Comparison of ENCODE assay signal across 1 cellular context in the genomic region with DNA sequence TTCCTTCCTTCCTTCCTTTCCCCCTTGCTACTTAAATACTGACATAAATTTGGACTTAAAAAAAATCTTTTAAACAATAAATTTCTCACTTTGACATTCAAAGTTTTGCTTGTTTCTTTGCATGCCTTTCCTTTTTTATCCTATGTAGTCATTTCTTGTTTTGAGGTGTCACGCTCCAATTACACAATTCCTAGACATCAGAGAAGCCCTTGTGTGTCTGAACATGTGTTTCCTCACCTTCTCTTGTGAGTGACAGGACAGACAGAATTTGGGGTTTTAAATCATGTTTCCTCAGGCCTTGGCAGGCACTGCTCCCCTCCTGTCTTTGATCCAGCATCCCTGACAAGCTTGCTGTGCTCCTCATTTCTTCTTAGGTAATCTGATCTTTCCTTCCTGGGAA.
TF ChIP-seq lines count a peak whose summit lies in the region.

No MANE protein-coding gene starts in this region.

TF ChIP-seq in HepG2, 621 proteins besides CTCF, POLR2A, EP300 and RAD21:
- TF ChIP-seq ZBTB26 (CRISPR knock-in tag; IDR thresholded peaks at IDR 0.05; ENCODE audit: borderline replicate concordance) (no peak), ZNF546 (CRISPR knock-in tag; conservative IDR thresholded peaks at IDR 0.05) (no peak), RORA (CRISPR knock-in tag; IDR thresholded peaks at IDR 0.05) (no peak), MXI1 (IDR thresholded peaks at IDR 0.05; ENCODE audit: borderline replicate concordance, low read depth, low read length) (no peak), ZNF512 (CRISPR knock-in tag; IDR thresholded peaks at IDR 0.05) (no peak), CC2D1A (CRISPR knock-in tag; IDR thresholded peaks at IDR 0.05) (no peak), SAP130 (CRISPR knock-in tag; IDR thresholded peaks at IDR 0.05; ENCODE audit: low read depth) (no peak)
- TF ChIP-seq, protein P1, sequence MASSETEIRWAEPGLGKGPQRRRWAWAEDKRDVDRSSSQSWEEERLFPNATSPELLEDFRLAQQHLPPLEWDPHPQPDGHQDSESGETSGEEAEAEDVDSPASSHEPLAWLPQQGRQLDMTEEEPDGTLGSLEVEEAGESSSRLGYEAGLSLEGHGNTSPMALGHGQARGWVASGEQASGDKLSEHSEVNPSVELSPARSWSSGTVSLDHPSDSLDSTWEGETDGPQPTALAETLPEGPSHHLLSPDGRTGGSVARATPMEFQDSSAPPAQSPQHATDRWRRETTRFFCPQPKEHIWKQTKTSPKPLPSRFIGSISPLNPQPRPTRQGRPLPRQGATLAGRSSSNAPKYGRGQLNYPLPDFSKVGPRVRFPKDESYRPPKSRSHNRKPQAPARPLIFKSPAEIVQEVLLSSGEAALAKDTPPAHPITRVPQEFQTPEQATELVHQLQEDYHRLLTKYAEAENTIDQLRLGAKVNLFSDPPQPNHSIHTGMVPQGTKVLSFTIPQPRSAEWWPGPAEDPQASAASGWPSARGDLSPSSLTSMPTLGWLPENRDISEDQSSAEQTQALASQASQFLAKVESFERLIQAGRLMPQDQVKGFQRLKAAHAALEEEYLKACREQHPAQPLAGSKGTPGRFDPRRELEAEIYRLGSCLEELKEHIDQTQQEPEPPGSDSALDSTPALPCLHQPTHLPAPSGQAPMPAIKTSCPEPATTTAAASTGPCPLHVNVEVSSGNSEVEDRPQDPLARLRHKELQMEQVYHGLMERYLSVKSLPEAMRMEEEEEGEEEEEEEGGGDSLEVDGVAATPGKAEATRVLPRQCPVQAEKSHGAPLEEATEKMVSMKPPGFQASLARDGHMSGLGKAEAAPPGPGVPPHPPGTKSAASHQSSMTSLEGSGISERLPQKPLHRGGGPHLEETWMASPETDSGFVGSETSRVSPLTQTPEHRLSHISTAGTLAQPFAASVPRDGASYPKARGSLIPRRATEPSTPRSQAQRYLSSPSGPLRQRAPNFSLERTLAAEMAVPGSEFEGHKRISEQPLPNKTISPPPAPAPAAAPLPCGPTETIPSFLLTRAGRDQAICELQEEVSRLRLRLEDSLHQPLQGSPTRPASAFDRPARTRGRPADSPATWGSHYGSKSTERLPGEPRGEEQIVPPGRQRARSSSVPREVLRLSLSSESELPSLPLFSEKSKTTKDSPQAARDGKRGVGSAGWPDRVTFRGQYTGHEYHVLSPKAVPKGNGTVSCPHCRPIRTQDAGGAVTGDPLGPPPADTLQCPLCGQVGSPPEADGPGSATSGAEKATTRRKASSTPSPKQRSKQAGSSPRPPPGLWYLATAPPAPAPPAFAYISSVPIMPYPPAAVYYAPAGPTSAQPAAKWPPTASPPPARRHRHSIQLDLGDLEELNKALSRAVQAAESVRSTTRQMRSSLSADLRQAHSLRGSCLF (CRISPR knock-in tag; IDR thresholded peaks at IDR 0.05; ENCODE audit: borderline replicate concordance) = no peak
- TF ChIP-seq, protein P2, sequence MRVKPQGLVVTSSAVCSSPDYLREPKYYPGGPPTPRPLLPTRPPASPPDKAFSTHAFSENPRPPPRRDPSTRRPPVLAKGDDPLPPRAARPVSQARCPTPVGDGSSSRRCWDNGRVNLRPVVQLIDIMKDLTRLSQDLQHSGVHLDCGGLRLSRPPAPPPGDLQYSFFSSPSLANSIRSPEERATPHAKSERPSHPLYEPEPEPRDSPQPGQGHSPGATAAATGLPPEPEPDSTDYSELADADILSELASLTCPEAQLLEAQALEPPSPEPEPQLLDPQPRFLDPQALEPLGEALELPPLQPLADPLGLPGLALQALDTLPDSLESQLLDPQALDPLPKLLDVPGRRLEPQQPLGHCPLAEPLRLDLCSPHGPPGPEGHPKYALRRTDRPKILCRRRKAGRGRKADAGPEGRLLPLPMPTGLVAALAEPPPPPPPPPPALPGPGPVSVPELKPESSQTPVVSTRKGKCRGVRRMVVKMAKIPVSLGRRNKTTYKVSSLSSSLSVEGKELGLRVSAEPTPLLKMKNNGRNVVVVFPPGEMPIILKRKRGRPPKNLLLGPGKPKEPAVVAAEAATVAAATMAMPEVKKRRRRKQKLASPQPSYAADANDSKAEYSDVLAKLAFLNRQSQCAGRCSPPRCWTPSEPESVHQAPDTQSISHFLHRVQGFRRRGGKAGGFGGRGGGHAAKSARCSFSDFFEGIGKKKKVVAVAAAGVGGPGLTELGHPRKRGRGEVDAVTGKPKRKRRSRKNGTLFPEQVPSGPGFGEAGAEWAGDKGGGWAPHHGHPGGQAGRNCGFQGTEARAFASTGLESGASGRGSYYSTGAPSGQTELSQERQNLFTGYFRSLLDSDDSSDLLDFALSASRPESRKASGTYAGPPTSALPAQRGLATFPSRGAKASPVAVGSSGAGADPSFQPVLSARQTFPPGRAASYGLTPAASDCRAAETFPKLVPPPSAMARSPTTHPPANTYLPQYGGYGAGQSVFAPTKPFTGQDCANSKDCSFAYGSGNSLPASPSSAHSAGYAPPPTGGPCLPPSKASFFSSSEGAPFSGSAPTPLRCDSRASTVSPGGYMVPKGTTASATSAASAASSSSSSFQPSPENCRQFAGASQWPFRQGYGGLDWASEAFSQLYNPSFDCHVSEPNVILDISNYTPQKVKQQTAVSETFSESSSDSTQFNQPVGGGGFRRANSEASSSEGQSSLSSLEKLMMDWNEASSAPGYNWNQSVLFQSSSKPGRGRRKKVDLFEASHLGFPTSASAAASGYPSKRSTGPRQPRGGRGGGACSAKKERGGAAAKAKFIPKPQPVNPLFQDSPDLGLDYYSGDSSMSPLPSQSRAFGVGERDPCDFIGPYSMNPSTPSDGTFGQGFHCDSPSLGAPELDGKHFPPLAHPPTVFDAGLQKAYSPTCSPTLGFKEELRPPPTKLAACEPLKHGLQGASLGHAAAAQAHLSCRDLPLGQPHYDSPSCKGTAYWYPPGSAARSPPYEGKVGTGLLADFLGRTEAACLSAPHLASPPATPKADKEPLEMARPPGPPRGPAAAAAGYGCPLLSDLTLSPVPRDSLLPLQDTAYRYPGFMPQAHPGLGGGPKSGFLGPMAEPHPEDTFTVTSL (CRISPR knock-in tag; IDR thresholded peaks at IDR 0.05; ENCODE audit: borderline replicate concordance) = no peak
